Comparison of ENCODE assay signal across 10 cellular contexts in genomic region chr1:178412400-178412770, GRCh38.
A peak's percentile ranks its signal among the peaks of the same experiment; 100 is the strongest.
DNase-seq lines count a peak whose midpoint lies in the region; ATAC-seq and TF ChIP-seq lines count a peak whose summit lies in the region.
"Had no signal": no experiment of that assay in that cellular context is flagged by ENCODE, and none has a peak within 500 bp of the region (broad histone marks: within the 10 kb centered on the region; RNA-seq: fewer than 3 reads in every experiment).

No MANE protein-coding gene starts in this region.

- intact Hi-C loops in breast epithelium (cut with DNase I; ENCODE audit: low total_unique reads) = no loop called here

- in situ Hi-C loops in GM13977 (cut with MboI; ENCODE audit: low pct_unique_long_range_greater_than_20kb, low sequenced_read_pairs, unreplicated experiment) = no loop called here

- no peak overlapping the region for H3K27ac ChIP-seq in breast epithelium

- DNase-seq in GM13977 (ENCODE audit: low spot score) (peak; percentile 13), breast epithelium (ENCODE audit: low spot score in 2 of 2) (no peak), NCI-H128 (lab: John Stamatoyannopoulos, UW; ENCODE audit: unreplicated experiment) (no peak), NCI-H1436 (lab: John Stamatoyannopoulos, UW) (no peak), mucosa of gallbladder (ENCODE audit: low spot score) (no peak)
- DNase-seq: anterior cingulate cortex, NCI-H2171 had no signal

- no peak overlapping the region for H3K4me3 ChIP-seq in breast epithelium

- TF ChIP-seq POLR2A in breast epithelium (IDR thresholded peaks at IDR 0.05) = no peak

- peak; percentile 88 for ATAC-seq in GM19455 (IDR thresholded peaks at IDR 0.05; ENCODE audit: unreplicated experiment)
- ATAC-seq in HG02884 (IDR thresholded peaks at IDR 0.05; ENCODE audit: unreplicated experiment) = peak; percentile 91
- peak; percentile 87 for ATAC-seq in HG03571 (IDR thresholded peaks at IDR 0.05; ENCODE audit: unreplicated experiment)

- peaks cover 0 to 12% of the 10 kb centered on the region in 2 donors for H3K9me3 ChIP-seq in breast epithelium

- H3K4me1 ChIP-seq in breast epithelium = no peaks in the 10 kb centered on the region

- H3K27me3 ChIP-seq in breast epithelium = no peaks in the 10 kb centered on the region

- no peaks in the 10 kb centered on the region for H3K36me3 ChIP-seq in breast epithelium

- TF ChIP-seq CTCF in GM13977 (IDR thresholded peaks at IDR 0.05; ENCODE audit: extremely low read depth, insufficient read depth, missing control alignments) (no peak), breast epithelium (IDR thresholded peaks at IDR 0.05) (no peak)
